In the genomic region with DNA sequence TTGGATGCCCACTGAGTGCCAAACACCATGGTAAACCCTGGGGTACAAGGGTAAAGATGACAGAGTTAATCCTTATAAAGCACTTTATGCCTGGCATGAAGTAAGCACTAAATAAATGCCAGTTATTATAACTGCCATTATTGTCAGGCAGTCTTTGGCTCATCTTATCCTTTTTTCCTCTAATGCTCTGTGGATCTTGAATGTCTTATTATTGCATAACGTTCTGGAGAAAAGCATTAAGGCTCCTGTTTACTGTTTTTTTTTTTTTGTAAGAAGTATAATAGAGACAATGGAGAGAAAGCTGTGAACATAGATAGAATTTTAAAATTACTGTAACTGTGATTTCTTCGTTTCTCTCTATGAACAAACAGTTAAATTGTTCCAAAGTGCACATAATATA, we compare ENCODE assay signal across 1 cellular context.
TF ChIP-seq lines count a peak whose summit lies in the region.

No MANE protein-coding gene starts in this region.

TF ChIP-seq in H1, 55 proteins besides CTCF, POLR2A, EP300 and RAD21 (continued from another document):
- no peak for TF ChIP-seq TAF1 (IDR thresholded peaks at IDR 0.05; ENCODE audit: low read depth, low read length)
- no peak for TF ChIP-seq BRCA1 (IDR thresholded peaks at IDR 0.05; ENCODE audit: low read depth, low read length)
